In genomic region chr9:32966036-32966435, GRCh38 we compare ENCODE assay signal across 23 cellular contexts.
"Had no signal": no experiment of that assay in that cellular context is flagged by ENCODE, and none has a peak within 500 bp of the region (broad histone marks: within the 10 kb centered on the region; RNA-seq: fewer than 3 reads in every experiment).

No MANE protein-coding gene starts in this region.

- H3K4me3 ChIP-seq: gastroesophageal sphincter, upper lobe of left lung had no signal

- H3K4me1 Mint-ChIP-seq: activated naive CD8-positive, alpha-beta T cell treated with anti-CD3 and anti-CD28 coated beads, Interleukin-2, amount 10 ng/mL, durations not matched to agents 7 days and 5 days; nephron progenitor cell had no signal

- H3K27ac Mint-ChIP-seq: activated naive CD4-positive, alpha-beta T cell treated with anti-CD3 and anti-CD28 coated beads for 36 hours; activated naive CD8-positive, alpha-beta T cell treated with anti-CD3 and anti-CD28 coated beads, Interleukin-2, amount 10 ng/mL, durations not matched to agents 7 days and 5 days; dendritic cell treated with granulocyte-macrophage colony-stimulating factor and Interleukin-4, amounts not matched to agents 40 ng/mL and 50 ng/mL, for 4 days; nephron progenitor cell; WTC11 had no signal

- H3K4me3 Mint-ChIP-seq: activated naive CD4-positive, alpha-beta T cell treated with anti-CD3 and anti-CD28 coated beads for 36 hours; activated naive CD8-positive, alpha-beta T cell treated with anti-CD3 and anti-CD28 coated beads, Interleukin-2, amount 10 ng/mL, durations not matched to agents 7 days and 5 days; activated T-cell treated with anti-CD3 and anti-CD28 coated beads, Interleukin-2, amount 50 U/mL, for 4 hours; dendritic cell treated with granulocyte-macrophage colony-stimulating factor and Interleukin-4, amounts not matched to agents 40 ng/mL and 50 ng/mL, for 4 days; nephron progenitor cell; WTC11 had no signal

- ATAC-seq: activated T-cell treated with anti-CD3 and anti-CD28 coated beads, Interleukin-2, amount 50 U/mL, for 4 hours; esophagus mucosa; gastroesophageal sphincter; left ventricle myocardium superior; right cardiac atrium; stimulated activated naive CD8-positive, alpha-beta T cell treated with anti-CD3 and anti-CD28 coated beads, Interleukin-15, Interleukin-2, amounts not matched to agents 100 U/mL and 50 U/mL, for 24 hours; WTC11 had no signal

- H3K9me3 Mint-ChIP-seq: activated naive CD4-positive, alpha-beta T cell treated with anti-CD3 and anti-CD28 coated beads for 36 hours; activated naive CD8-positive, alpha-beta T cell treated with anti-CD3 and anti-CD28 coated beads, Interleukin-2, amount 10 ng/mL, durations not matched to agents 7 days and 5 days; activated T-cell treated with anti-CD3 and anti-CD28 coated beads, Interleukin-2, amount 50 U/mL, for 4 hours; dendritic cell treated with granulocyte-macrophage colony-stimulating factor and Interleukin-4, amounts not matched to agents 40 ng/mL and 50 ng/mL, for 4 days had no signal

- DNase-seq: activated CD8-positive, alpha-beta memory T cell treated with anti-CD3 and anti-CD28 coated beads, Interleukin-2, amount 50 U/mL, for 48 hours; activated effector memory CD4-positive, alpha-beta T cell treated with Interleukin-2 at 50 U/mL for 16 hours; activated naive CD4-positive, alpha-beta T cell treated with anti-CD3 and anti-CD28 coated beads for 36 hours; activated naive CD8-positive, alpha-beta T cell treated with anti-CD3 and anti-CD28 coated beads, Interleukin-2, amount 10 ng/mL, durations not matched to agents 7 days and 5 days; activated T-cell treated with anti-CD3 and anti-CD28 coated beads, Interleukin-2, amount 50 U/mL, for 4 hours; amygdala; brain microvascular endothelial cell; caudate nucleus; effector CD8-positive, alpha-beta T cell; head of caudate nucleus; hypothalamus; left ventricle myocardium superior; mammary epithelial cell; nephron progenitor cell; right cardiac atrium; stimulated activated CD4-positive, alpha-beta T cell treated with anti-CD3 and anti-CD28 coated beads, Interleukin-4, amount 100 ng/mL, for 4 hours; stimulated activated naive CD8-positive, alpha-beta T cell treated with anti-CD3 and anti-CD28 coated beads, Interleukin-15, Interleukin-2, amounts not matched to agents 100 U/mL and 50 U/mL, for 24 hours; T-helper 1 cell; upper lobe of left lung had no signal

- H3K27me3 Mint-ChIP-seq: activated naive CD8-positive, alpha-beta T cell treated with anti-CD3 and anti-CD28 coated beads, Interleukin-2, amount 10 ng/mL, durations not matched to agents 7 days and 5 days; dendritic cell treated with granulocyte-macrophage colony-stimulating factor and Interleukin-4, amounts not matched to agents 40 ng/mL and 50 ng/mL, for 4 days had no signal
